In genomic region chr4:13919021-13919441, GRCh38 we compare ENCODE assay signal across 1 cellular context.
TF ChIP-seq lines count a peak whose summit lies in the region.

No MANE protein-coding gene starts in this region.

TF ChIP-seq in GM23338, 12 proteins besides CTCF, POLR2A, EP300 and RAD21 (continued from another document):
- TF ChIP-seq ZNF462 (CRISPR knock-in tag; IDR thresholded peaks at IDR 0.05), result no peak
- TF ChIP-seq, protein P1, sequence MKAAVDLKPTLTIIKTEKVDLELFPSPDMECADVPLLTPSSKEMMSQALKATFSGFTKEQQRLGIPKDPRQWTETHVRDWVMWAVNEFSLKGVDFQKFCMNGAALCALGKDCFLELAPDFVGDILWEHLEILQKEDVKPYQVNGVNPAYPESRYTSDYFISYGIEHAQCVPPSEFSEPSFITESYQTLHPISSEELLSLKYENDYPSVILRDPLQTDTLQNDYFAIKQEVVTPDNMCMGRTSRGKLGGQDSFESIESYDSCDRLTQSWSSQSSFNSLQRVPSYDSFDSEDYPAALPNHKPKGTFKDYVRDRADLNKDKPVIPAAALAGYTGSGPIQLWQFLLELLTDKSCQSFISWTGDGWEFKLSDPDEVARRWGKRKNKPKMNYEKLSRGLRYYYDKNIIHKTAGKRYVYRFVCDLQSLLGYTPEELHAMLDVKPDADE (IDR thresholded peaks at IDR 0.05), result no peak
TF ChIP-seq in GM23338: peak in this region for 0.
